ENCODE assay signal across 1 cellular context in genomic region chr3:188720636-188721035, GRCh38.
A peak's percentile ranks its signal among the peaks of the same experiment; 100 is the strongest.
TF ChIP-seq lines count a peak whose summit lies in the region.

No MANE protein-coding gene starts in this region.

TF ChIP-seq in HepG2, 621 proteins besides CTCF, POLR2A, EP300 and RAD21 (continued from another document and continues in another):
- peak; percentile 98 for TF ChIP-seq AHDC1 (CRISPR knock-in tag; IDR thresholded peaks at IDR 0.05; ENCODE audit: borderline replicate concordance)
- no peak for TF ChIP-seq ZNF800 (CRISPR knock-in tag; IDR thresholded peaks at IDR 0.05)
- no peak for TF ChIP-seq ZNF597 (CRISPR knock-in tag; IDR thresholded peaks at IDR 0.05)
- no peak for TF ChIP-seq BATF2 (CRISPR knock-in tag; IDR thresholded peaks at IDR 0.05)
- no peak for TF ChIP-seq PAX8 (CRISPR knock-in tag; IDR thresholded peaks at IDR 0.05; ENCODE audit: borderline replicate concordance)
- no peak for TF ChIP-seq ZNF510 (CRISPR knock-in tag; IDR thresholded peaks at IDR 0.05; ENCODE audit: low read depth)
- peak; percentile 59; the same call in 1 of the 2 replicates for TF ChIP-seq ZSCAN29 (CRISPR knock-in tag; conservative IDR thresholded peaks at IDR 0.05)
- no peak for TF ChIP-seq U2AF2 (IDR thresholded peaks at IDR 0.05; ENCODE audit: low read depth, low read length)
- peak; percentile 29; the same call in 1 of the 2 replicates for TF ChIP-seq PRDM10 (CRISPR knock-in tag; IDR thresholded peaks at IDR 0.05; ENCODE audit: low read depth)
- no peak for TF ChIP-seq ZNF883 (CRISPR knock-in tag; IDR thresholded peaks at IDR 0.05; ENCODE audit: not compliant biosample characterization)
- TF ChIP-seq ZBTB2 (CRISPR knock-in tag; IDR thresholded peaks at IDR 0.05; ENCODE audit: low read depth), result no peak
- no peak for TF ChIP-seq ARNT (IDR thresholded peaks at IDR 0.05)
- TF ChIP-seq ATF4 (CRISPR knock-in tag; IDR thresholded peaks at IDR 0.05), result peak in 1 of 2 experiments; percentile 56; a peak in 2 of 4 replicates
- TF ChIP-seq KDM5A (IDR thresholded peaks at IDR 0.05; ENCODE audit: borderline replicate concordance, low read length), result no peak; the same call in 1 of the 2 replicates
- TF ChIP-seq KDM2A (CRISPR knock-in tag; IDR thresholded peaks at IDR 0.05; ENCODE audit: borderline replicate concordance, low read depth), result no peak
- no peak for TF ChIP-seq GPN1 (CRISPR knock-in tag; IDR thresholded peaks at IDR 0.05; ENCODE audit: borderline replicate concordance)
- TF ChIP-seq MED1 (CRISPR knock-in tag; IDR thresholded peaks at IDR 0.05), result peak; percentile 98
- no peak for TF ChIP-seq ZNF318 (CRISPR knock-in tag; IDR thresholded peaks at IDR 0.05)
- TF ChIP-seq ZNF468 (CRISPR knock-in tag; IDR thresholded peaks at IDR 0.05), result no peak
- no peak for TF ChIP-seq RORA (CRISPR knock-in tag; IDR thresholded peaks at IDR 0.05)
- no peak for TF ChIP-seq SP140L (CRISPR knock-in tag; IDR thresholded peaks at IDR 0.05; ENCODE audit: borderline replicate concordance)
- TF ChIP-seq USF2 (IDR thresholded peaks at IDR 0.05; ENCODE audit: low read depth, low read length), result no peak
- no peak for TF ChIP-seq USF2 (CRISPR knock-in tag; IDR thresholded peaks at IDR 0.05; ENCODE audit: borderline replicate concordance)
- no peak for TF ChIP-seq HIVEP1 (CRISPR knock-in tag; IDR thresholded peaks at IDR 0.05)
